In genomic region chr12:116336542-116337065, GRCh38 we compare ENCODE assay signal across 1 cellular context.
TF ChIP-seq lines count a peak whose summit lies in the region.

No MANE protein-coding gene starts in this region.

TF ChIP-seq in GM23338, 12 proteins besides CTCF, POLR2A, EP300 and RAD21 (continued from another document):
- no peak for TF ChIP-seq EZH2phosphoT487 (IDR thresholded peaks at IDR 0.05; ENCODE audit: unreplicated experiment)
- no peak for TF ChIP-seq CREB1 (CRISPR knock-in tag; IDR thresholded peaks at IDR 0.05; ENCODE audit: low read depth)
- no peak for TF ChIP-seq NANOG (IDR thresholded peaks at IDR 0.05; ENCODE audit: borderline replicate concordance)
- no peak for TF ChIP-seq ZNF331 (CRISPR knock-in tag; IDR thresholded peaks at IDR 0.05; ENCODE audit: low read depth)
- no peak for TF ChIP-seq JUNB (IDR thresholded peaks at IDR 0.05; ENCODE audit: unreplicated experiment)
- TF ChIP-seq ETS1 (IDR thresholded peaks at IDR 0.05) = no peak
